In genomic region chr2:108115868-108116267, GRCh38 we compare ENCODE assay signal across 29 cellular contexts.
"Had no signal": no experiment of that assay in that cellular context is flagged by ENCODE, and none has a peak within 500 bp of the region (broad histone marks: within the 10 kb centered on the region; RNA-seq: fewer than 3 reads in every experiment).

No MANE protein-coding gene starts in this region.

- H3K4me1 Mint-ChIP-seq: memory B cell; mesothelial cell of epicardium; naive thymus-derived CD4-positive, alpha-beta T cell; nephron; neural progenitor cell; stimulated activated effector memory CD8-positive, alpha-beta T cell treated with anti-CD3 and anti-CD28 coated beads, Interleukin-12 subunit alpha, Interleukin-12 subunit beta, amount 100 ng/mL, for 72 hours had no signal

- DNase-seq: effector CD8-positive, alpha-beta T cell; erythroblast; esophagus squamous epithelium; foreskin melanocyte; glutamatergic neuron; heart right ventricle; hippocampal formation; islet precursor cell; kidney glomerular epithelial cell; left colon; left ventricle myocardium superior; naive thymus-derived CD4-positive, alpha-beta T cell; psoas muscle; right cardiac atrium; sigmoid colon; stimulated activated CD4-positive, alpha-beta T cell treated with anti-CD3 and anti-CD28 coated beads, Interleukin-2, amount 100 ng/mL, for 24 hours; stimulated activated CD4-positive, alpha-beta T cell treated with anti-CD3 and anti-CD28 coated beads, Interleukin-4, amount 100 ng/mL, for 24 hours; stimulated activated naive CD4-positive, alpha-beta T cell treated with Interleukin-2 at 50 U/mL for 16 hours; stomach had no signal

- H3K9me3 Mint-ChIP-seq: neural progenitor cell, type B pancreatic cell had no signal

- H3K27me3 Mint-ChIP-seq: dendritic cell treated with granulocyte-macrophage colony-stimulating factor and Interleukin-4, amounts not matched to agents 40 ng/mL and 50 ng/mL, for 4 days had no signal

- ATAC-seq: heart right ventricle; left colon; left ventricle myocardium superior; naive thymus-derived CD4-positive, alpha-beta T cell; psoas muscle; right cardiac atrium; stimulated activated effector memory CD8-positive, alpha-beta T cell treated with anti-CD3 and anti-CD28 coated beads, Interleukin-12 subunit alpha, Interleukin-12 subunit beta, amount 100 ng/mL, for 72 hours had no signal

- H3K4me3 Mint-ChIP-seq: dendritic cell treated with granulocyte-macrophage colony-stimulating factor and Interleukin-4, amounts not matched to agents 40 ng/mL and 50 ng/mL, for 4 days; memory B cell; mesothelial cell of epicardium; naive thymus-derived CD4-positive, alpha-beta T cell; nephron; neural progenitor cell; stimulated activated effector memory CD8-positive, alpha-beta T cell treated with anti-CD3 and anti-CD28 coated beads, Interleukin-12 subunit alpha, Interleukin-12 subunit beta, amount 100 ng/mL, for 72 hours; type B pancreatic cell had no signal

- H3K9me3 ChIP-seq: esophagus squamous epithelium, psoas muscle, sigmoid colon, thyroid gland had no signal

- H3K36me3 ChIP-seq: esophagus squamous epithelium, heart right ventricle, neural progenitor cell, sigmoid colon, stomach, thyroid gland had no signal

- H3K36me3 Mint-ChIP-seq: memory B cell; mesothelial cell of epicardium; naive thymus-derived CD4-positive, alpha-beta T cell; neural progenitor cell; stimulated activated effector memory CD8-positive, alpha-beta T cell treated with anti-CD3 and anti-CD28 coated beads, Interleukin-12 subunit alpha, Interleukin-12 subunit beta, amount 100 ng/mL, for 72 hours; type B pancreatic cell had no signal

- H3K27ac Mint-ChIP-seq: dendritic cell treated with granulocyte-macrophage colony-stimulating factor and Interleukin-4, amounts not matched to agents 40 ng/mL and 50 ng/mL, for 4 days; memory B cell; mesothelial cell of epicardium; naive thymus-derived CD4-positive, alpha-beta T cell; nephron; neural progenitor cell; stimulated activated effector memory CD8-positive, alpha-beta T cell treated with anti-CD3 and anti-CD28 coated beads, Interleukin-12 subunit alpha, Interleukin-12 subunit beta, amount 100 ng/mL, for 72 hours; type B pancreatic cell had no signal

- H3K27ac ChIP-seq: esophagus squamous epithelium, heart right ventricle, neural progenitor cell, parathyroid adenoma, psoas muscle, sigmoid colon, stomach, thyroid gland had no signal

- H3K27me3 ChIP-seq: esophagus squamous epithelium, neural progenitor cell, sigmoid colon, stomach, thyroid gland had no signal

- H3K4me1 ChIP-seq: esophagus squamous epithelium, heart right ventricle, neural progenitor cell, parathyroid adenoma, psoas muscle, sigmoid colon, stomach, thyroid gland had no signal

- H3K4me3 ChIP-seq: esophagus squamous epithelium, heart right ventricle, lung, neural progenitor cell, psoas muscle, sigmoid colon, stomach, thyroid gland had no signal
